12 cellular contexts compared by ENCODE assay signal in genomic region chr3:160562952-160563351, GRCh38. TPM values are rescaled to one million over a fixed set of nuclear protein-coding genes. Genes with fewer than 3 reads are reported as not detected.
DNase-seq lines count a peak whose midpoint lies in the region; ATAC-seq and TF ChIP-seq lines count a peak whose summit lies in the region.
"Had no signal": no experiment of that assay in that cellular context is flagged by ENCODE, and none has a peak within 500 bp of the region (broad histone marks: within the 10 kb centered on the region; RNA-seq: fewer than 3 reads in every experiment).

No MANE protein-coding gene starts in this region.

- peak overlapping the region; percentile 37 for H3K4me3 Mint-ChIP-seq in activated CD4-positive, alpha-beta T cell treated with anti-CD3 and anti-CD28 coated beads, Interleukin-2, amount 10 ng/mL, durations not matched to agents 7 days and 5 days
- H3K4me3 Mint-ChIP-seq in stimulated activated effector memory CD8-positive, alpha-beta T cell treated with anti-CD3 and anti-CD28 coated beads, Interleukin-12 subunit alpha, Interleukin-12 subunit beta, amount 100 ng/mL, for 72 hours: peak overlapping the region; percentile 96

- no peak overlapping the region for H3K27ac ChIP-seq in SU-DHL-6 (ENCODE audit: low read depth, low read length)
- H3K27ac ChIP-seq: stomach had no signal

- H3K36me3 ChIP-seq in SU-DHL-6 (ENCODE audit: low read length): no peaks in the 10 kb centered on the region; the same call in 1 of the 2 replicates

- peaks cover 41% of the 10 kb centered on the region for H4K20me1 ChIP-seq in SU-DHL-6 (ENCODE audit: low read depth, low read length)

- H3K9me3 Mint-ChIP-seq in activated CD4-positive, alpha-beta T cell treated with anti-CD3 and anti-CD28 coated beads, Interleukin-2, amount 10 ng/mL, durations not matched to agents 7 days and 5 days: no peaks in the 10 kb centered on the region
- H3K9me3 Mint-ChIP-seq in stimulated activated effector memory CD8-positive, alpha-beta T cell treated with anti-CD3 and anti-CD28 coated beads, Interleukin-12 subunit alpha, Interleukin-12 subunit beta, amount 100 ng/mL, for 72 hours: no peaks in the 10 kb centered on the region

- no peaks in the 10 kb centered on the region for H3K9me3 ChIP-seq in SU-DHL-6 (ENCODE audit: insufficient read depth, low read length)
- H3K9me3 ChIP-seq: stomach had no signal

- no peak overlapping the region for H3K27ac Mint-ChIP-seq in activated CD4-positive, alpha-beta T cell treated with anti-CD3 and anti-CD28 coated beads, Interleukin-2, amount 10 ng/mL, durations not matched to agents 7 days and 5 days
- peak overlapping the region; percentile 99 for H3K27ac Mint-ChIP-seq in stimulated activated effector memory CD8-positive, alpha-beta T cell treated with anti-CD3 and anti-CD28 coated beads, Interleukin-12 subunit alpha, Interleukin-12 subunit beta, amount 100 ng/mL, for 72 hours

- POLR2A ChIA-PET in activated CD4-positive, alpha-beta T cell treated with anti-CD3 and anti-CD28 coated beads, Interleukin-2, amount 10 ng/mL, durations not matched to agents 7 days and 5 days (lab: Charles Lee): no interaction called here

- H3K27me3 ChIP-seq in SU-DHL-6 (ENCODE audit: low read length): no peaks in the 10 kb centered on the region
- H3K27me3 ChIP-seq: stomach had no signal

- H3K4me3 ChIP-seq in SU-DHL-6 (ENCODE audit: insufficient read depth, low read length, poor library complexity, severe bottlenecking) (no peak overlapping the region), fibroblast of pulmonary artery (replicated peaks; ENCODE audit: low read depth, low read length) (peak overlapping the region; percentile 89)

- H3K27me3 Mint-ChIP-seq in activated CD4-positive, alpha-beta T cell treated with anti-CD3 and anti-CD28 coated beads, Interleukin-2, amount 10 ng/mL, durations not matched to agents 7 days and 5 days: no peaks in the 10 kb centered on the region

- peaks cover 73% of the 10 kb centered on the region for H3K79me2 ChIP-seq in SU-DHL-6 (ENCODE audit: insufficient read depth, low read length)

- peaks cover 35% of the 10 kb centered on the region for H3K36me3 Mint-ChIP-seq in activated CD4-positive, alpha-beta T cell treated with anti-CD3 and anti-CD28 coated beads, Interleukin-2, amount 10 ng/mL, durations not matched to agents 7 days and 5 days (ENCODE audit: low read depth)
- peaks cover 37% of the 10 kb centered on the region for H3K36me3 Mint-ChIP-seq in stimulated activated effector memory CD8-positive, alpha-beta T cell treated with anti-CD3 and anti-CD28 coated beads, Interleukin-12 subunit alpha, Interleukin-12 subunit beta, amount 100 ng/mL, for 72 hours

- ATAC-seq in stimulated activated effector memory CD8-positive, alpha-beta T cell treated with anti-CD3 and anti-CD28 coated beads, Interleukin-12 subunit alpha, Interleukin-12 subunit beta, amount 100 ng/mL, for 72 hours: no peak
- ATAC-seq in GM21515 (IDR thresholded peaks at IDR 0.05; ENCODE audit: unreplicated experiment): no peak
- ATAC-seq: activated CD4-positive, CD25-positive, alpha-beta regulatory T cell treated with anti-CD3 and anti-CD28 coated beads, Interleukin-2, amount 50 U/mL, for 24 hours; sciatic nerve had no signal

- no peak for DNase-seq in activated CD4-positive, alpha-beta T cell treated with anti-CD3 and anti-CD28 coated beads, Interleukin-2, amount 10 ng/mL, durations not matched to agents 7 days and 5 days
- no peak for DNase-seq in activated CD4-positive, alpha-beta T cell treated with anti-CD3 and anti-CD28 coated beads, Interleukin-2, amount 50 U/mL, for 48 hours
- DNase-seq in fibroblast of pulmonary artery (ENCODE audit: low read depth) (no peak), NCI-H2171 (lab: John Stamatoyannopoulos, UW) (no peak), NCI-H146 treated with DMSO at 0.1 percent for 48 hours (lab: John Stamatoyannopoulos, UW; ENCODE audit: unreplicated experiment) (no peak)
- no peak for DNase-seq in stimulated activated effector memory CD8-positive, alpha-beta T cell treated with anti-CD3 and anti-CD28 coated beads, Interleukin-12 subunit alpha, Interleukin-12 subunit beta, amount 100 ng/mL, for 72 hours (ENCODE audit: low spot score in 2 of 2)
- DNase-seq: central memory CD4-positive, alpha-beta T cell; stomach had no signal

- peak overlapping the region; percentile 64 for H3K4me2 ChIP-seq in SU-DHL-6 (ENCODE audit: low read depth, low read length, poor library complexity, severe bottlenecking)

- H3F3A ChIP-seq in SU-DHL-6 (ENCODE audit: insufficient read depth): no peaks in the 10 kb centered on the region

- no peak overlapping the region for H2AFZ ChIP-seq in SU-DHL-6 (ENCODE audit: low read depth, low read length, severe bottlenecking)

- no peaks in the 10 kb centered on the region for H3K9me2 ChIP-seq in SU-DHL-6 (replicated peaks; ENCODE audit: insufficient read depth, low read length)

- H3K4me1 Mint-ChIP-seq in activated CD4-positive, alpha-beta T cell treated with anti-CD3 and anti-CD28 coated beads, Interleukin-2, amount 10 ng/mL, durations not matched to agents 7 days and 5 days: peaks cover 64% of the 10 kb centered on the region
- peaks cover 57% of the 10 kb centered on the region for H3K4me1 Mint-ChIP-seq in stimulated activated effector memory CD8-positive, alpha-beta T cell treated with anti-CD3 and anti-CD28 coated beads, Interleukin-12 subunit alpha, Interleukin-12 subunit beta, amount 100 ng/mL, for 72 hours

- no peak for TF ChIP-seq CTCF in SU-DHL-6 (IDR thresholded peaks at IDR 0.05; ENCODE audit: insufficient read depth, low read length, poor library complexity, severe bottlenecking)
- TF ChIP-seq CTCF in fibroblast of pulmonary artery (IDR thresholded peaks at IDR 0.05; ENCODE audit: low read length, missing control alignments): no peak

- CTCF ChIA-PET in activated CD4-positive, alpha-beta T cell treated with anti-CD3 and anti-CD28 coated beads, Interleukin-2, amount 10 ng/mL, durations not matched to agents 7 days and 5 days (lab: Charles Lee): interaction anchor here (0.6 to 1.3 kb wide), 2 partner anchors 9 to 67 kb away, joined by 3 to 5 read pairs; no protein-coding TSS in a partner anchor

- 0 out of 2 replicates have a peak overlapping the region, but pooled peaks have one; percentile 83 for H3K9ac ChIP-seq in SU-DHL-6 (ENCODE audit: low read length)

RNA-seq across cellular contexts. Expression of gene KPNA4, which starts 2.4 kb away (rescaled TPM):
- 10 to 100 TPM; 38.6 to 53.7 TPM for total RNA-seq in activated CD4-positive, alpha-beta T cell treated with anti-CD3 and anti-CD28 coated beads, Interleukin-2, amount 10 ng/mL, durations not matched to agents 7 days and 5 days
